ENCODE assay signal across 20 cellular contexts in the genomic region with DNA sequence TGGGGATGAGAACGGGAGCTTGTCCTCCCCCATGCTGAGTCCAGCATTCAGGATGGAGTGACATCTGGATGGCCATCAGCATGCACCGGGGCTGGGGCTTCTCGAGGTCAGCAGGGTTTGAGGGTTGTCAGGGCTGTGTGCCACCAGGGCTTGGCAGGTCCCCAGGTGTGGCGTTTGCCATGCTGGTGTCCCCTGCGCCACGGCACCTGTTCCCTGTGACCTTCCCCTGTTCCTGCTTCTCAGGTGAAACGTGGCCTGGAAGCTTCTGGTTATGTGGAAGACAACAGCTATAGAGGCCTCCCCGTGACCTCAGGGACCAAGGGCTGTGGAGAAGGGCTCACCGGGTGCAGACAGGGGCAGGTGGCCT.
DNase-seq lines count a peak whose midpoint lies in the region; ATAC-seq and TF ChIP-seq lines count a peak whose summit lies in the region.
"Had no signal": no experiment of that assay in that cellular context is flagged by ENCODE, and none has a peak within 500 bp of the region (broad histone marks: within the 10 kb centered on the region; RNA-seq: fewer than 3 reads in every experiment).

No MANE protein-coding gene starts in this region.

- no peak overlapping the region for H4K8ac ChIP-seq in mesendoderm (ENCODE audit: low read depth, low read length)

- peaks cover 9% of the 10 kb centered on the region for H3K9me3 Mint-ChIP-seq in activated naive CD8-positive, alpha-beta T cell treated with anti-CD3 and anti-CD28 coated beads, Interleukin-2, amount 10 ng/mL, durations not matched to agents 7 days and 5 days
- H3K9me3 Mint-ChIP-seq in activated naive CD8-positive, alpha-beta T cell treated with anti-CD3 and anti-CD28 coated beads for 36 hours = no peaks in the 10 kb centered on the region

- no peak overlapping the region for H3K4me2 ChIP-seq in mesendoderm (ENCODE audit: low read length)
- H3K4me2 ChIP-seq in hepatocyte = no peak overlapping the region

- H3K4me1 ChIP-seq in mesendoderm (ENCODE audit: control insufficient read depth, low read depth, low read length) = peaks cover 9% of the 10 kb centered on the region
- H3K4me1 ChIP-seq in aorta (ENCODE audit: control insufficient read depth in 1 of 2, insufficient read depth in 2 of 2, low read length in 2 of 2) = no peaks in the 10 kb centered on the region
- peaks cover 8% of the 10 kb centered on the region for H3K4me1 ChIP-seq in hepatocyte (ENCODE audit: insufficient read depth)
- H3K4me1 ChIP-seq: parathyroid adenoma had no signal

- H3K4me3 Mint-ChIP-seq in activated naive CD8-positive, alpha-beta T cell treated with anti-CD3 and anti-CD28 coated beads, Interleukin-2, amount 10 ng/mL, durations not matched to agents 7 days and 5 days = no peak overlapping the region
- no peak overlapping the region for H3K4me3 Mint-ChIP-seq in activated naive CD8-positive, alpha-beta T cell treated with anti-CD3 and anti-CD28 coated beads for 36 hours
- H3K4me3 Mint-ChIP-seq: IgD-negative memory B cell had no signal

- no peak overlapping the region for H2AFZ ChIP-seq in hepatocyte
- H2AFZ ChIP-seq: parathyroid adenoma had no signal

- H3K9me3 ChIP-seq in aorta (ENCODE audit: control insufficient read depth, low read length) = no peaks in the 10 kb centered on the region
- H3K9me3 ChIP-seq in hepatocyte (ENCODE audit: low read depth) = no peaks in the 10 kb centered on the region

- no peak overlapping the region for H2BK5ac ChIP-seq in mesendoderm (ENCODE audit: low read length)

- POLR2A ChIA-PET in activated naive CD8-positive, alpha-beta T cell treated with anti-CD3 and anti-CD28 coated beads, Interleukin-2, amount 10 ng/mL, durations not matched to agents 7 days and 5 days (lab: Charles Lee) = no interaction called here

- H3K56ac ChIP-seq in mesendoderm (ENCODE audit: low read length) = peak overlapping the region; percentile 69

- TF ChIP-seq CTCF in hepatocyte (IDR thresholded peaks at IDR 0.05; ENCODE audit: poor library complexity) = no peak

- H4K20me1 ChIP-seq in hepatocyte (ENCODE audit: insufficient read depth, poor library complexity, severe bottlenecking) = no peaks in the 10 kb centered on the region

- H3K27me3 ChIP-seq in mesendoderm (ENCODE audit: insufficient read depth, low read length, poor library complexity) = no peaks in the 10 kb centered on the region
- no peaks in the 10 kb centered on the region for H3K27me3 ChIP-seq in aorta (ENCODE audit: control insufficient read depth in 1 of 2, insufficient read depth in 2 of 2, low read length in 1 of 2)
- H3K27me3 ChIP-seq in hepatocyte = no peaks in the 10 kb centered on the region

- DNase-seq in activated naive CD8-positive, alpha-beta T cell treated with anti-CD3 and anti-CD28 coated beads, Interleukin-2, amount 10 ng/mL, durations not matched to agents 7 days and 5 days = peak; percentile 16
- no peak for DNase-seq in activated naive CD8-positive, alpha-beta T cell treated with anti-CD3 and anti-CD28 coated beads for 36 hours
- peak; percentile 46 for DNase-seq in ecto neural progenitor cell (ENCODE audit: low spot score)
- DNase-seq in mesendoderm = no peak
- DNase-seq in aorta = peak; percentile 25 to 43
- DNase-seq in hepatocyte (ENCODE audit: low spot score) = no peak
- DNase-seq: activated CD4-positive, alpha-beta T cell treated with anti-CD3 and anti-CD28 coated beads for 4 hours; anterior cingulate cortex; cerebellar nuclear complex; effector memory CD4-positive, alpha-beta T cell; GF-D8; MM.1S; stimulated activated CD4-positive, alpha-beta T cell treated with anti-CD3 and anti-CD28 coated beads, Interleukin-4, amount 100 ng/mL, for 1 hour; T1000 had no signal

- H3K79me2 ChIP-seq in mesendoderm (ENCODE audit: control insufficient read depth, insufficient read depth, low read length) (no peaks in the 10 kb centered on the region), hepatocyte (no peaks in the 10 kb centered on the region)
- H3K79me2 ChIP-seq: parathyroid adenoma had no signal

- no peak overlapping the region for H3K9ac ChIP-seq in mesendoderm (ENCODE audit: low read length)
- H3K9ac ChIP-seq: parathyroid adenoma had no signal

- WGBS in mesendoderm (ENCODE audit: extremely low coverage, insufficient coverage, low lambda C conversion rate) = no CpG with 5 or more reads among the region's 9 CpGs
- WGBS in aorta, 2 donors = 68 to 74% methylated on average over 9 of the region's 9 CpGs
- 77% methylated on average over 9 of the region's 9 CpGs for WGBS in hepatocyte (ENCODE audit: low lambda C conversion rate, missing lambda C conversion rate)

- peak overlapping the region; percentile 60 for H3K23ac ChIP-seq in mesendoderm (ENCODE audit: low read length)

- no peaks in the 10 kb centered on the region for H3K36me3 Mint-ChIP-seq in activated naive CD8-positive, alpha-beta T cell treated with anti-CD3 and anti-CD28 coated beads, Interleukin-2, amount 10 ng/mL, durations not matched to agents 7 days and 5 days
- H3K36me3 Mint-ChIP-seq in activated naive CD8-positive, alpha-beta T cell treated with anti-CD3 and anti-CD28 coated beads for 36 hours = no peaks in the 10 kb centered on the region
- H3K36me3 Mint-ChIP-seq: IgD-negative memory B cell had no signal

- H3K79me1 ChIP-seq in mesendoderm (ENCODE audit: low read length) = no peaks in the 10 kb centered on the region

- H2BK120ac ChIP-seq in mesendoderm (ENCODE audit: low read depth, low read length) = no peak overlapping the region

- H3K4me3 ChIP-seq in mesendoderm (ENCODE audit: low read length) = no peak overlapping the region
- no peak overlapping the region for H3K4me3 ChIP-seq in aorta (ENCODE audit: low read length in 2 of 2)
- H3K4me3 ChIP-seq in hepatocyte = no peak overlapping the region
- H3K4me3 ChIP-seq: skin epidermis had no signal

- H2BK15ac ChIP-seq in mesendoderm (replicated peaks; ENCODE audit: low read depth) = no peak overlapping the region

- ATAC-seq in activated naive CD8-positive, alpha-beta T cell treated with anti-CD3 and anti-CD28 coated beads, Interleukin-2, amount 10 ng/mL, durations not matched to agents 7 days and 5 days (ENCODE audit: low read depth) = no peak
- ATAC-seq in aorta (ENCODE audit: low FRiP score) (no peak), GM21576 (IDR thresholded peaks at IDR 0.05; ENCODE audit: unreplicated experiment) (no peak), GM21390 (IDR thresholded peaks at IDR 0.05; ENCODE audit: unreplicated experiment) (no peak)

- intact Hi-C loops in aorta (cut with DNase I) = no loop called here

- no peaks in the 10 kb centered on the region for H3K36me3 ChIP-seq in mesendoderm (ENCODE audit: control insufficient read depth, insufficient read depth, low read length)
- no peaks in the 10 kb centered on the region for H3K36me3 ChIP-seq in aorta (ENCODE audit: control insufficient read depth in 1 of 2, insufficient read depth in 2 of 2, low read length in 1 of 2)
- no peaks in the 10 kb centered on the region for H3K36me3 ChIP-seq in hepatocyte (replicated peaks; ENCODE audit: insufficient read depth, low read depth)

- no peak overlapping the region for H4K5ac ChIP-seq in mesendoderm (ENCODE audit: low read length)

- no peaks in the 10 kb centered on the region for H3K4me1 Mint-ChIP-seq in activated naive CD8-positive, alpha-beta T cell treated with anti-CD3 and anti-CD28 coated beads, Interleukin-2, amount 10 ng/mL, durations not matched to agents 7 days and 5 days
- no peaks in the 10 kb centered on the region for H3K4me1 Mint-ChIP-seq in activated naive CD8-positive, alpha-beta T cell treated with anti-CD3 and anti-CD28 coated beads for 36 hours
- H3K4me1 Mint-ChIP-seq: IgD-negative memory B cell had no signal

- no peak overlapping the region for H3K27ac Mint-ChIP-seq in activated naive CD8-positive, alpha-beta T cell treated with anti-CD3 and anti-CD28 coated beads, Interleukin-2, amount 10 ng/mL, durations not matched to agents 7 days and 5 days
- H3K27ac Mint-ChIP-seq in activated naive CD8-positive, alpha-beta T cell treated with anti-CD3 and anti-CD28 coated beads for 36 hours = no peak overlapping the region

- H2AK5ac ChIP-seq in mesendoderm (ENCODE audit: low read length) = no peak overlapping the region

- no peak overlapping the region for H3K27ac ChIP-seq in mesendoderm (ENCODE audit: low read depth, low read length)
- no peak overlapping the region for H3K27ac ChIP-seq in aorta (ENCODE audit: low read depth in 1 of 2, low read length in 2 of 2)
- H3K27ac ChIP-seq in hepatocyte = no peak overlapping the region
- H3K27ac ChIP-seq: C4-2B, parathyroid adenoma, skin epidermis had no signal

- no peak overlapping the region for H3K4ac ChIP-seq in mesendoderm (ENCODE audit: low read depth, low read length)

- no peak overlapping the region for H3K18ac ChIP-seq in mesendoderm (ENCODE audit: low read length)

- no peaks in the 10 kb centered on the region for H3K27me3 Mint-ChIP-seq in activated naive CD8-positive, alpha-beta T cell treated with anti-CD3 and anti-CD28 coated beads, Interleukin-2, amount 10 ng/mL, durations not matched to agents 7 days and 5 days
- peaks cover 5% of the 10 kb centered on the region for H3K27me3 Mint-ChIP-seq in activated naive CD8-positive, alpha-beta T cell treated with anti-CD3 and anti-CD28 coated beads for 36 hours

- no peaks in the 10 kb centered on the region for H3K9me2 ChIP-seq in hepatocyte (replicated peaks; ENCODE audit: insufficient read depth)

Comparison
In these comparisons a context has a peak if more than half of its experiments do, and no peak if none do; other contexts are left out.
1. DNase-seq: peak in activated naive CD8-positive, alpha-beta T cell treated with anti-CD3 and anti-CD28 coated beads, Interleukin-2, amount 10 ng/mL, durations not matched to agents 7 days and 5 days (single experiment), ecto neural progenitor cell (single experiment) and aorta (2 of 2); none in activated naive CD8-positive, alpha-beta T cell treated with anti-CD3 and anti-CD28 coated beads for 36 hours (single experiment), mesendoderm (single experiment) and hepatocyte (single experiment).